ENCODE assay signal across 32 cellular contexts in genomic region chr5:112250551-112250950, GRCh38.
"Had no signal": no experiment of that assay in that cellular context is flagged by ENCODE, and none has a peak within 500 bp of the region (broad histone marks: within the 10 kb centered on the region; RNA-seq: fewer than 3 reads in every experiment).

No MANE protein-coding gene starts in this region.

- H3K36me3 ChIP-seq: adrenal gland, ascending aorta, brain microvascular endothelial cell, breast epithelium, cardiac muscle cell had no signal

- H3K4me1 ChIP-seq: adrenal gland, ascending aorta, body of pancreas, breast epithelium had no signal

- H3K27ac ChIP-seq: adrenal gland, ascending aorta, body of pancreas, brain microvascular endothelial cell, breast epithelium, cardiac muscle cell had no signal

- ATAC-seq: activated naive CD4-positive, alpha-beta T cell treated with anti-CD3 and anti-CD28 coated beads, Interleukin-2, amount 50 U/mL, for 72 hours; activated naive CD8-positive, alpha-beta T cell treated with anti-CD3 and anti-CD28 coated beads, Interleukin-2, amount 50 U/mL, for 24 hours; activated T-cell treated with anti-CD3 and anti-CD28 coated beads, Interleukin-2, amount 50 U/mL, for 4 hours; activated T-cell treated with anti-CD3 and anti-CD28 coated beads, Interleukin-2, amount 50 U/mL, for 72 hours; activated T-helper 17 cell treated with anti-CD3 and anti-CD28 coated beads, Interleukin-2, amount 50 U/mL, for 72 hours; body of pancreas had no signal

- H3K9me3 ChIP-seq: adrenal gland, ascending aorta, body of pancreas, breast epithelium had no signal

- H3K4me3 ChIP-seq: adrenal gland, ascending aorta, body of pancreas, breast epithelium, cardiac muscle cell had no signal

- H3K27me3 ChIP-seq: adrenal gland, ascending aorta, body of pancreas, brain microvascular endothelial cell, breast epithelium, cardiac muscle cell had no signal

- DNase-seq: activated effector memory CD4-positive, alpha-beta T cell treated with anti-CD3 and anti-CD28 coated beads, Interleukin-2, amount 50 U/mL, for 16 hours; activated effector memory CD4-positive, alpha-beta T cell treated with Interleukin-2 at 50 U/mL for 16 hours; activated gamma-delta T cell; activated gamma-delta T cell treated with Interleukin-2 at 50 U/mL for 16 hours; activated naive CD4-positive, alpha-beta T cell; activated naive CD4-positive, alpha-beta T cell treated with anti-CD3 and anti-CD28 coated beads for 36 hours; activated naive CD4-positive, alpha-beta T cell treated with anti-CD3 and anti-CD28 coated beads, Interleukin-2, amount 10 ng/mL, durations not matched to agents 7 days and 5 days; activated naive CD4-positive, alpha-beta T cell treated with anti-CD3 and anti-CD28 coated beads, Interleukin-2, amount 50 U/mL, for 16 hours; activated naive CD4-positive, alpha-beta T cell treated with Interleukin-2 at 50 U/mL for 16 hours; activated naive CD8-positive, alpha-beta T cell treated with anti-CD3 and anti-CD28 coated beads for 36 hours; activated naive CD8-positive, alpha-beta T cell treated with anti-CD3 and anti-CD28 coated beads, Interleukin-2, amount 10 ng/mL, durations not matched to agents 7 days and 5 days; activated naive CD8-positive, alpha-beta T cell treated with anti-CD3 and anti-CD28 coated beads, Interleukin-2, amount 50 U/mL, for 24 hours; activated T-cell treated with anti-CD3 and anti-CD28 coated beads, Interleukin-2, amount 50 U/mL, for 1 hour; activated T-cell treated with anti-CD3 and anti-CD28 coated beads, Interleukin-2, amount 50 U/mL, for 24 hours; activated T-cell treated with anti-CD3 and anti-CD28 coated beads, Interleukin-2, amount 50 U/mL, for 4 hours; activated T-cell treated with anti-CD3 and anti-CD28 coated beads, Interleukin-2, amount 50 U/mL, for 48 hours; activated T-cell treated with anti-CD3 and anti-CD28 coated beads, Interleukin-2, amount 50 U/mL, for 72 hours; adrenal gland; amniotic stem cell; amygdala; anterior cingulate cortex; aorta; body of pancreas; brain microvascular endothelial cell; caudate nucleus; central memory CD4-positive, alpha-beta T cell; cerebellar nuclear complex had no signal
